Comparison of ENCODE assay signal across 1 cellular context in the genomic region with DNA sequence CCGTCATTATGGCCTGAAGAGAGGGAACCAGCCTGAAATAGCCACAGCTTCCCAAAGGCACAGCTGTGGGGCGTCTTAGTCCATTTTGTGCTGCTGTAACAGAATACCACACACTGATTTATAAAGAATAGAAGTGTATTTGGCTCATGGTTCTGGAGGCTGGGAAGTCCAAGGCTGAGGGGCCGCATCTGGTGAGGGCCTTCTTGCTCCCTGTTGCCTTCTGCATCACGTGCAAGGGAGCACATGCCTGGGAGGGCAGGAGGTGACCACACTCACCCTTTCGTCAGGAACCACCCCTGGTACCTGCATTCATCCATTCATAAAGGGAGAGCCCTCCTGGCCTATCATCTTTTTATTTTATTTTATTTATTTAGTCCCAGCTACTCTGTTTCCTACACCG.
A peak's percentile ranks its signal among the peaks of the same experiment; 100 is the strongest.
TF ChIP-seq lines count a peak whose summit lies in the region.

No MANE protein-coding gene starts in this region.

TF ChIP-seq in HepG2, 621 proteins besides CTCF, POLR2A, EP300 and RAD21:
- peak; percentile 94; the same call in 1 of the 2 replicates for TF ChIP-seq ZNF564 (CRISPR knock-in tag; IDR thresholded peaks at IDR 0.05)
- no peak for TF ChIP-seq SOX5 (CRISPR knock-in tag; IDR thresholded peaks at IDR 0.05; ENCODE audit: borderline replicate concordance)
